33 cellular contexts compared by ENCODE assay signal in genomic region chr15:97259943-97260342, GRCh38.
"Had no signal": no experiment of that assay in that cellular context is flagged by ENCODE, and none has a peak within 500 bp of the region (broad histone marks: within the 10 kb centered on the region; RNA-seq: fewer than 3 reads in every experiment).

No MANE protein-coding gene starts in this region.

- H3K9me3 ChIP-seq: ascending aorta, breast epithelium, colonic mucosa, esophagus squamous epithelium, gastroesophageal sphincter had no signal

- H3K4me3 Mint-ChIP-seq: activated CD4-positive, alpha-beta memory T cell treated with anti-CD3 and anti-CD28 coated beads for 36 hours; activated CD4-positive, alpha-beta T cell treated with anti-CD3 and anti-CD28 coated beads for 36 hours; activated CD4-positive, alpha-beta T cell treated with anti-CD3 and anti-CD28 coated beads, Interleukin-2, amount 10 ng/mL, durations not matched to agents 24 days and 14 days; activated CD8-positive, alpha-beta memory T cell treated with anti-CD3 and anti-CD28 coated beads, Interleukin-2, amount 10 ng/mL, durations not matched to agents 7 days and 5 days; activated CD8-positive, alpha-beta T cell treated with anti-CD3 and anti-CD28 coated beads, Interleukin-2, amount 10 ng/mL, durations not matched to agents 7 days and 5 days; activated naive CD4-positive, alpha-beta T cell treated with anti-CD3 and anti-CD28 coated beads for 36 hours; activated naive CD8-positive, alpha-beta T cell treated with anti-CD3 and anti-CD28 coated beads, Interleukin-2, amount 10 ng/mL, durations not matched to agents 7 days and 5 days; activated T-helper 1 cell treated with anti-CD3 and anti-CD28 coated beads, Interleukin-12 subunit alpha, Interleukin-12 subunit beta, Interleukin-2, Interleukin-4 antibody, amounts not matched to agents 30 ng/mL and 10 ng/mL and 1 ng/mL, durations not matched to agents 14 hours and 24 hours and 36 hours; brain; T-helper 17 cell; T-helper 2 cell treated with Interferon-gamma antibody and Interleukin-4, amounts not matched to agents 5 μg/mL and 100 μg/mL, for 36 hours had no signal

- H3K27ac ChIP-seq: ascending aorta, breast epithelium, cardiac muscle cell, colonic mucosa, epithelial cell of prostate, esophagus squamous epithelium, gastroesophageal sphincter, heart right ventricle, WERI-Rb-1 had no signal

- H3K27me3 ChIP-seq: ascending aorta, breast epithelium, cardiac muscle cell, colonic mucosa, gastroesophageal sphincter had no signal

- H3K4me3 ChIP-seq: ascending aorta, breast epithelium, cardiac muscle cell, colonic mucosa, esophagus squamous epithelium, gastroesophageal sphincter, heart right ventricle had no signal

- ATAC-seq: activated CD4-positive, alpha-beta T cell treated with anti-CD3 and anti-CD28 coated beads for 36 hours; activated CD8-positive, alpha-beta memory T cell treated with anti-CD3 and anti-CD28 coated beads, Interleukin-2, amount 10 ng/mL, durations not matched to agents 7 days and 5 days; activated CD8-positive, alpha-beta T cell treated with anti-CD3 and anti-CD28 coated beads, Interleukin-2, amount 10 ng/mL, durations not matched to agents 7 days and 5 days; activated naive CD4-positive, alpha-beta T cell treated with anti-CD3 and anti-CD28 coated beads, Interleukin-2, amount 50 U/mL, for 72 hours; gastroesophageal sphincter; heart right ventricle; T-helper 17 cell had no signal

- H3K27ac Mint-ChIP-seq: activated CD4-positive, alpha-beta memory T cell treated with anti-CD3 and anti-CD28 coated beads for 36 hours; activated CD4-positive, alpha-beta T cell treated with anti-CD3 and anti-CD28 coated beads for 36 hours; activated CD4-positive, alpha-beta T cell treated with anti-CD3 and anti-CD28 coated beads, Interleukin-2, amount 10 ng/mL, durations not matched to agents 24 days and 14 days; activated CD8-positive, alpha-beta memory T cell treated with anti-CD3 and anti-CD28 coated beads, Interleukin-2, amount 10 ng/mL, durations not matched to agents 7 days and 5 days; activated CD8-positive, alpha-beta T cell treated with anti-CD3 and anti-CD28 coated beads, Interleukin-2, amount 10 ng/mL, durations not matched to agents 7 days and 5 days; activated naive CD4-positive, alpha-beta T cell treated with anti-CD3 and anti-CD28 coated beads for 36 hours; activated naive CD4-positive, alpha-beta T cell treated with anti-CD3 and anti-CD28 coated beads, Interleukin-2, amount 50 U/mL, for 72 hours; activated naive CD8-positive, alpha-beta T cell treated with anti-CD3 and anti-CD28 coated beads, Interleukin-2, amount 10 ng/mL, durations not matched to agents 7 days and 5 days; activated T-helper 1 cell treated with anti-CD3 and anti-CD28 coated beads, Interleukin-12 subunit alpha, Interleukin-12 subunit beta, Interleukin-2, Interleukin-4 antibody, amounts not matched to agents 30 ng/mL and 10 ng/mL and 1 ng/mL, durations not matched to agents 14 hours and 24 hours and 36 hours; activated T-helper 2 cell treated with anti-CD3 and anti-CD28 coated beads, Interferon-gamma antibody, Interleukin-2, Interleukin-4, amounts not matched to agents 10 μg/mL and 5 μg/mL and 100 μg/mL, durations not matched to agents 14 hours and 24 hours and 36 hours; brain; T-helper 17 cell; T-helper 2 cell treated with Interferon-gamma antibody and Interleukin-4, amounts not matched to agents 5 μg/mL and 100 μg/mL, for 36 hours had no signal

- DNase-seq: activated CD4-positive, alpha-beta memory T cell treated with anti-CD3 and anti-CD28 coated beads for 36 hours; activated CD4-positive, alpha-beta T cell treated with anti-CD3 and anti-CD28 coated beads for 36 hours; activated CD4-positive, alpha-beta T cell treated with anti-CD3 and anti-CD28 coated beads, Interleukin-2, amount 10 ng/mL, durations not matched to agents 24 days and 14 days; activated CD4-positive, CD25-positive, alpha-beta regulatory T cell; activated CD4-positive, CD25-positive, alpha-beta regulatory T cell treated with anti-CD3 and anti-CD28 coated beads, Interleukin-2, amount 50 U/mL, for 72 hours; activated CD8-positive, alpha-beta memory T cell treated with anti-CD3 and anti-CD28 coated beads, Interleukin-2, amount 10 ng/mL, durations not matched to agents 7 days and 5 days; activated CD8-positive, alpha-beta memory T cell treated with anti-CD3 and anti-CD28 coated beads, Interleukin-2, amount 50 U/mL, for 4 hours; activated CD8-positive, alpha-beta T cell treated with anti-CD3 and anti-CD28 coated beads, Interleukin-2, amount 10 ng/mL, durations not matched to agents 7 days and 5 days; activated effector memory CD4-positive, alpha-beta T cell treated with anti-CD3 and anti-CD28 coated beads, Interleukin-2, amount 50 U/mL, for 16 hours; activated naive CD4-positive, alpha-beta T cell treated with anti-CD3 and anti-CD28 coated beads for 36 hours; activated naive CD8-positive, alpha-beta T cell treated with anti-CD3 and anti-CD28 coated beads, Interleukin-2, amount 10 ng/mL, durations not matched to agents 7 days and 5 days; activated T-cell treated with anti-CD3 and anti-CD28 coated beads, Interleukin-2, amount 50 U/mL, for 1 hour; activated T-cell treated with anti-CD3 and anti-CD28 coated beads, Interleukin-2, amount 50 U/mL, for 48 hours; central memory CD4-positive, alpha-beta T cell; cerebellar nuclear complex; colonic mucosa; effector CD8-positive, alpha-beta T cell; esophagus squamous epithelium; foreskin melanocyte; heart right ventricle; T-helper 17 cell; T1000; WERI-Rb-1 had no signal

- H3K36me3 Mint-ChIP-seq: activated CD4-positive, alpha-beta memory T cell treated with anti-CD3 and anti-CD28 coated beads for 36 hours; activated CD8-positive, alpha-beta memory T cell treated with anti-CD3 and anti-CD28 coated beads, Interleukin-2, amount 10 ng/mL, durations not matched to agents 7 days and 5 days; activated naive CD4-positive, alpha-beta T cell treated with anti-CD3 and anti-CD28 coated beads, Interleukin-2, amount 50 U/mL, for 72 hours; activated naive CD8-positive, alpha-beta T cell treated with anti-CD3 and anti-CD28 coated beads, Interleukin-2, amount 10 ng/mL, durations not matched to agents 7 days and 5 days; brain had no signal

- H3K9me3 Mint-ChIP-seq: activated CD4-positive, alpha-beta T cell treated with anti-CD3 and anti-CD28 coated beads, Interleukin-2, amount 10 ng/mL, durations not matched to agents 24 days and 14 days; activated naive CD8-positive, alpha-beta T cell treated with anti-CD3 and anti-CD28 coated beads, Interleukin-2, amount 10 ng/mL, durations not matched to agents 7 days and 5 days had no signal

- H3K4me1 Mint-ChIP-seq: activated CD4-positive, alpha-beta T cell treated with anti-CD3 and anti-CD28 coated beads for 36 hours; activated CD4-positive, alpha-beta T cell treated with anti-CD3 and anti-CD28 coated beads, Interleukin-2, amount 10 ng/mL, durations not matched to agents 24 days and 14 days; activated CD8-positive, alpha-beta memory T cell treated with anti-CD3 and anti-CD28 coated beads, Interleukin-2, amount 10 ng/mL, durations not matched to agents 7 days and 5 days; activated naive CD8-positive, alpha-beta T cell treated with anti-CD3 and anti-CD28 coated beads, Interleukin-2, amount 10 ng/mL, durations not matched to agents 7 days and 5 days; brain; T-helper 17 cell had no signal

- H3K27me3 Mint-ChIP-seq: activated CD4-positive, alpha-beta memory T cell treated with anti-CD3 and anti-CD28 coated beads for 36 hours; activated CD4-positive, alpha-beta T cell treated with anti-CD3 and anti-CD28 coated beads for 36 hours; activated CD4-positive, alpha-beta T cell treated with anti-CD3 and anti-CD28 coated beads, Interleukin-2, amount 10 ng/mL, durations not matched to agents 24 days and 14 days; activated CD8-positive, alpha-beta memory T cell treated with anti-CD3 and anti-CD28 coated beads, Interleukin-2, amount 10 ng/mL, durations not matched to agents 7 days and 5 days; activated naive CD8-positive, alpha-beta T cell treated with anti-CD3 and anti-CD28 coated beads, Interleukin-2, amount 10 ng/mL, durations not matched to agents 7 days and 5 days; T-helper 17 cell had no signal

- H3K36me3 ChIP-seq: ascending aorta, breast epithelium, cardiac muscle cell, colonic mucosa, esophagus squamous epithelium, gastroesophageal sphincter, heart right ventricle, WERI-Rb-1 had no signal

- H3K4me1 ChIP-seq: ascending aorta, breast epithelium, colonic mucosa, esophagus squamous epithelium, gastroesophageal sphincter, heart right ventricle had no signal
